15 cellular contexts compared by ENCODE assay signal in genomic region chr4:110201502-110201901, GRCh38.
"Had no signal": no experiment of that assay in that cellular context is flagged by ENCODE, and none has a peak within 500 bp of the region (broad histone marks: within the 10 kb centered on the region; RNA-seq: fewer than 3 reads in every experiment).

No MANE protein-coding gene starts in this region.

- H3K4me1 Mint-ChIP-seq: activated T-helper 17 cell treated with anti-CD3 and anti-CD28 coated beads, Interleukin-2, amount 50 U/mL, for 72 hours had no signal

- H3K27me3 Mint-ChIP-seq: activated T-cell treated with anti-CD3 and anti-CD28 coated beads, Interleukin-2, amount 50 U/mL, for 24 hours; activated T-helper 17 cell treated with anti-CD3 and anti-CD28 coated beads, Interleukin-2, amount 50 U/mL, for 72 hours had no signal

- H3K9me3 ChIP-seq: gastroesophageal sphincter, heart left ventricle, mucosa of descending colon, thoracic aorta, upper lobe of left lung had no signal

- H3K4me3 ChIP-seq: coronary artery, gastroesophageal sphincter, heart left ventricle, mucosa of descending colon, thoracic aorta, upper lobe of left lung had no signal

- H3K27ac ChIP-seq: coronary artery, gastroesophageal sphincter, heart left ventricle, thoracic aorta, upper lobe of left lung had no signal

- H3K27me3 ChIP-seq: gastroesophageal sphincter, upper lobe of left lung had no signal

- H3K9me3 Mint-ChIP-seq: activated naive CD8-positive, alpha-beta T cell treated with anti-CD3 and anti-CD28 coated beads for 36 hours; activated T-cell treated with anti-CD3 and anti-CD28 coated beads, Interleukin-2, amount 50 U/mL, for 24 hours; activated T-helper 17 cell treated with anti-CD3 and anti-CD28 coated beads, Interleukin-2, amount 50 U/mL, for 72 hours; memory B cell had no signal

- H3K27ac Mint-ChIP-seq: activated naive CD8-positive, alpha-beta T cell treated with anti-CD3 and anti-CD28 coated beads for 36 hours; activated T-cell treated with anti-CD3 and anti-CD28 coated beads, Interleukin-2, amount 50 U/mL, for 24 hours; activated T-helper 17 cell treated with anti-CD3 and anti-CD28 coated beads, Interleukin-2, amount 50 U/mL, for 72 hours; memory B cell had no signal

- ATAC-seq: activated T-helper 17 cell treated with anti-CD3 and anti-CD28 coated beads, Interleukin-2, amount 50 U/mL, for 72 hours; gastroesophageal sphincter; heart left ventricle; mucosa of descending colon had no signal

- H3K36me3 ChIP-seq: gastroesophageal sphincter, heart left ventricle, thoracic aorta, upper lobe of left lung had no signal

- H3K36me3 Mint-ChIP-seq: memory B cell had no signal

- DNase-seq: activated naive CD8-positive, alpha-beta T cell treated with anti-CD3 and anti-CD28 coated beads for 36 hours; activated T-cell treated with anti-CD3 and anti-CD28 coated beads, Interleukin-2, amount 50 U/mL, for 24 hours; cerebellar nuclear complex; heart left ventricle; mucosa of descending colon; posterior cingulate gyrus; stimulated activated CD4-positive, alpha-beta T cell treated with anti-CD3 and anti-CD28 coated beads, Interleukin-4, amount 100 ng/mL, for 1 hour; stimulated activated naive CD4-positive, alpha-beta T cell; T-helper 9 cell; upper lobe of left lung had no signal

- H3K4me3 Mint-ChIP-seq: activated naive CD8-positive, alpha-beta T cell treated with anti-CD3 and anti-CD28 coated beads for 36 hours; activated T-cell treated with anti-CD3 and anti-CD28 coated beads, Interleukin-2, amount 50 U/mL, for 24 hours; activated T-helper 17 cell treated with anti-CD3 and anti-CD28 coated beads, Interleukin-2, amount 50 U/mL, for 72 hours; memory B cell had no signal
